In genomic region chr3:114451561-114452018, GRCh38 we compare ENCODE assay signal across 8 cellular contexts.
A peak's percentile ranks its signal among the peaks of the same experiment; 100 is the strongest.
DNase-seq lines count a peak whose midpoint lies in the region; ATAC-seq, FAIRE-seq and TF ChIP-seq lines count a peak whose summit lies in the region.

No MANE protein-coding gene starts in this region.

- no peaks in the 10 kb centered on the region for H3K27me3 ChIP-seq in vagina

- no peak for TF ChIP-seq CTCF in coronary artery (IDR thresholded peaks at IDR 0.05)
- TF ChIP-seq CTCF in mucosa of descending colon (IDR thresholded peaks at IDR 0.05), result no peak
- TF ChIP-seq CTCF in vagina (IDR thresholded peaks at IDR 0.05), result no peak
- TF ChIP-seq CTCF in GM13976 (IDR thresholded peaks at IDR 0.05; ENCODE audit: borderline replicate concordance, control extremely low read depth, extremely low read depth, insufficient read depth, missing control alignments), result no peak

- H3K9me3 ChIP-seq in mucosa of descending colon (no peaks in the 10 kb centered on the region), vagina (no peaks in the 10 kb centered on the region)

- H3K36me3 ChIP-seq in mucosa of descending colon (ENCODE audit: low read depth), result no peaks in the 10 kb centered on the region
- no peaks in the 10 kb centered on the region for H3K36me3 ChIP-seq in vagina

- FAIRE-seq in urothelium cell line (lab: Jason Lieb, UNC), result no peak

- intact Hi-C loops in mucosa of descending colon (cut with DNase I, micrococcal nuclease) (no loop called here), vagina (cut with DNase I) (no loop called here)

- in situ Hi-C loops in GM13976 (cut with MboI; ENCODE audit: low sequenced_read_pairs, unreplicated experiment), result no loop called here

- ATAC-seq in mucosa of descending colon (peak; percentile 64), HG02763 (IDR thresholded peaks at IDR 0.05; ENCODE audit: unreplicated experiment) (no peak)

- no peak for TF ChIP-seq POLR2A in vagina (IDR thresholded peaks at IDR 0.05)

- H3K4me3 ChIP-seq in coronary artery (peak overlapping the region; percentile 60), mucosa of descending colon (no peak overlapping the region), vagina (peak overlapping the region; percentile 2 to 17)

- peak overlapping the region; percentile 56 to 70 for H3K27ac ChIP-seq in coronary artery
- H3K27ac ChIP-seq in vagina, result peak overlapping the region; percentile 79

- no peaks in the 10 kb centered on the region for H3K4me1 ChIP-seq in mucosa of descending colon (ENCODE audit: low read depth)
- peaks cover 23% of the 10 kb centered on the region for H3K4me1 ChIP-seq in vagina

- peak; percentile 2 for DNase-seq in NCI-H748 treated with DMSO at 0.1 percent for 48 hours (lab: John Stamatoyannopoulos, UW)
- DNase-seq in NCI-H748 (lab: John Stamatoyannopoulos, UW; ENCODE audit: unreplicated experiment), result no peak
- DNase-seq in coronary artery (ENCODE audit: low spot score), result no peak
- peak in 1 of 3 donors; percentile 32 for DNase-seq in mucosa of descending colon
- DNase-seq in vagina (ENCODE audit: extremely low spot score in 2 of 2), result no peak
- no peak for DNase-seq in urothelium cell line (ENCODE audit: low spot score)
- no peak for DNase-seq in GM13976 (ENCODE audit: low spot score)
